Comparison of ENCODE assay signal across 13 cellular contexts in genomic region chr17:73264448-73264847, GRCh38. TPM values are rescaled to one million over a fixed set of nuclear protein-coding genes. Genes with fewer than 3 reads are reported as not detected.
"Had no signal": no experiment of that assay in that cellular context is flagged by ENCODE, and none has a peak within 500 bp of the region (broad histone marks: within the 10 kb centered on the region; RNA-seq: fewer than 3 reads in every experiment).

No MANE protein-coding gene starts in this region.

RNA-seq across cellular contexts. Expression of gene CPSF4L, which starts 2.8 kb away (rescaled TPM):
- total RNA-seq: stomach, subcutaneous adipose tissue, suprapubic skin, temporal lobe, thoracic aorta, thyroid gland, tibial nerve, transverse colon, upper lobe of right lung, ureter, vagina had no signal
- polyA plus RNA-seq: stomach, thymus, urinary bladder had no signal
